ENCODE assay signal across 23 cellular contexts in genomic region chr1:3551290-3551678, GRCh38.
"Had no signal": no experiment of that assay in that cellular context is flagged by ENCODE, and none has a peak within 500 bp of the region (broad histone marks: within the 10 kb centered on the region; RNA-seq: fewer than 3 reads in every experiment).

No MANE protein-coding gene starts in this region.

- H3K36me3 ChIP-seq: brain microvascular endothelial cell, cardiac muscle cell had no signal

- H3K27me3 Mint-ChIP-seq: activated B cell treated with CpG ODN at 0.5 μM for 24 hours; activated CD4-positive, alpha-beta memory T cell treated with anti-CD3 and anti-CD28 coated beads for 36 hours; activated CD4-positive, alpha-beta T cell treated with anti-CD3 and anti-CD28 coated beads, Interleukin-2, amount 10 ng/mL, durations not matched to agents 7 days and 5 days; activated naive CD8-positive, alpha-beta T cell treated with anti-CD3 and anti-CD28 coated beads, Interleukin-2, amount 50 U/mL, for 24 hours; T-cell had no signal

- H3K27me3 ChIP-seq: brain microvascular endothelial cell, cardiac muscle cell had no signal

- H3K27ac Mint-ChIP-seq: activated B cell treated with CpG ODN at 0.5 μM for 24 hours; activated CD4-positive, alpha-beta memory T cell treated with anti-CD3 and anti-CD28 coated beads for 36 hours; activated CD4-positive, alpha-beta T cell treated with anti-CD3 and anti-CD28 coated beads, Interleukin-2, amount 10 ng/mL, durations not matched to agents 7 days and 5 days; activated naive CD4-positive, alpha-beta T cell treated with anti-CD3 and anti-CD28 coated beads, Interleukin-2, amount 50 U/mL, for 72 hours; activated naive CD8-positive, alpha-beta T cell treated with anti-CD3 and anti-CD28 coated beads, Interleukin-2, amount 50 U/mL, for 24 hours; IgD-negative memory B cell; T-cell had no signal

- H3K4me3 Mint-ChIP-seq: activated B cell treated with CpG ODN at 0.5 μM for 24 hours; activated CD4-positive, alpha-beta memory T cell treated with anti-CD3 and anti-CD28 coated beads for 36 hours; activated CD4-positive, alpha-beta T cell treated with anti-CD3 and anti-CD28 coated beads, Interleukin-2, amount 10 ng/mL, durations not matched to agents 7 days and 5 days; activated naive CD8-positive, alpha-beta T cell treated with anti-CD3 and anti-CD28 coated beads, Interleukin-2, amount 50 U/mL, for 24 hours; activated T-cell treated with anti-CD3 and anti-CD28 coated beads, Interleukin-2, amount 50 U/mL, for 4 hours; IgD-negative memory B cell; T-cell had no signal

- H3K4me3 ChIP-seq: cardiac muscle cell had no signal

- H3K9me3 Mint-ChIP-seq: activated B cell treated with CpG ODN at 0.5 μM for 24 hours; activated CD4-positive, alpha-beta memory T cell treated with anti-CD3 and anti-CD28 coated beads for 36 hours; activated CD4-positive, alpha-beta T cell treated with anti-CD3 and anti-CD28 coated beads, Interleukin-2, amount 10 ng/mL, durations not matched to agents 7 days and 5 days; activated naive CD4-positive, alpha-beta T cell treated with anti-CD3 and anti-CD28 coated beads, Interleukin-2, amount 50 U/mL, for 72 hours; activated naive CD8-positive, alpha-beta T cell treated with anti-CD3 and anti-CD28 coated beads, Interleukin-2, amount 50 U/mL, for 24 hours; activated T-cell treated with anti-CD3 and anti-CD28 coated beads, Interleukin-2, amount 50 U/mL, for 4 hours; IgD-negative memory B cell; T-cell had no signal

- H3K27ac ChIP-seq: brain microvascular endothelial cell, cardiac muscle cell had no signal

- H3K36me3 Mint-ChIP-seq: activated CD4-positive, alpha-beta memory T cell treated with anti-CD3 and anti-CD28 coated beads for 36 hours; activated naive CD4-positive, alpha-beta T cell treated with anti-CD3 and anti-CD28 coated beads, Interleukin-2, amount 50 U/mL, for 72 hours; IgD-negative memory B cell; T-cell had no signal

- H3K4me1 Mint-ChIP-seq: activated B cell treated with CpG ODN at 0.5 μM for 24 hours; activated CD4-positive, alpha-beta T cell treated with anti-CD3 and anti-CD28 coated beads, Interleukin-2, amount 10 ng/mL, durations not matched to agents 7 days and 5 days; activated naive CD8-positive, alpha-beta T cell treated with anti-CD3 and anti-CD28 coated beads, Interleukin-2, amount 50 U/mL, for 24 hours; IgD-negative memory B cell; T-cell had no signal

- DNase-seq: activated B cell treated with CpG ODN at 0.5 μM for 24 hours; activated CD4-positive, alpha-beta memory T cell treated with anti-CD3 and anti-CD28 coated beads for 36 hours; activated CD4-positive, alpha-beta T cell treated with anti-CD3 and anti-CD28 coated beads, Interleukin-2, amount 10 ng/mL, durations not matched to agents 7 days and 5 days; activated CD8-positive, alpha-beta memory T cell treated with anti-CD3 and anti-CD28 coated beads for 24 hours; activated effector memory CD4-positive, alpha-beta T cell treated with anti-CD3 and anti-CD28 coated beads, Interleukin-2, amount 50 U/mL, for 16 hours; activated naive CD4-positive, alpha-beta T cell treated with Interleukin-2 at 50 U/mL for 16 hours; activated naive CD8-positive, alpha-beta T cell treated with anti-CD3 and anti-CD28 coated beads, Interleukin-2, amount 50 U/mL, for 24 hours; activated T-cell treated with anti-CD3 and anti-CD28 coated beads, Interleukin-2, amount 50 U/mL, for 4 hours; amniotic stem cell; brain microvascular endothelial cell; KG1; NCI-H1105 treated with DMSO at 0.1 percent for 48 hours; NCI-H1436 treated with DMSO at 0.1 percent for 48 hours; NCI-H187; NCI-H2081; PC-3; SHP77 treated with DMSO at 0.1 percent for 48 hours; T-cell; T-helper 2 cell; T1000 had no signal

- ATAC-seq: activated naive CD4-positive, alpha-beta T cell treated with anti-CD3 and anti-CD28 coated beads, Interleukin-2, amount 50 U/mL, for 72 hours; activated naive CD8-positive, alpha-beta T cell treated with anti-CD3 and anti-CD28 coated beads, Interleukin-2, amount 50 U/mL, for 24 hours; activated T-cell treated with anti-CD3 and anti-CD28 coated beads, Interleukin-2, amount 50 U/mL, for 4 hours; PC-3; T-cell had no signal
